Comparison of ENCODE assay signal across 1 cellular context in the genomic region with DNA sequence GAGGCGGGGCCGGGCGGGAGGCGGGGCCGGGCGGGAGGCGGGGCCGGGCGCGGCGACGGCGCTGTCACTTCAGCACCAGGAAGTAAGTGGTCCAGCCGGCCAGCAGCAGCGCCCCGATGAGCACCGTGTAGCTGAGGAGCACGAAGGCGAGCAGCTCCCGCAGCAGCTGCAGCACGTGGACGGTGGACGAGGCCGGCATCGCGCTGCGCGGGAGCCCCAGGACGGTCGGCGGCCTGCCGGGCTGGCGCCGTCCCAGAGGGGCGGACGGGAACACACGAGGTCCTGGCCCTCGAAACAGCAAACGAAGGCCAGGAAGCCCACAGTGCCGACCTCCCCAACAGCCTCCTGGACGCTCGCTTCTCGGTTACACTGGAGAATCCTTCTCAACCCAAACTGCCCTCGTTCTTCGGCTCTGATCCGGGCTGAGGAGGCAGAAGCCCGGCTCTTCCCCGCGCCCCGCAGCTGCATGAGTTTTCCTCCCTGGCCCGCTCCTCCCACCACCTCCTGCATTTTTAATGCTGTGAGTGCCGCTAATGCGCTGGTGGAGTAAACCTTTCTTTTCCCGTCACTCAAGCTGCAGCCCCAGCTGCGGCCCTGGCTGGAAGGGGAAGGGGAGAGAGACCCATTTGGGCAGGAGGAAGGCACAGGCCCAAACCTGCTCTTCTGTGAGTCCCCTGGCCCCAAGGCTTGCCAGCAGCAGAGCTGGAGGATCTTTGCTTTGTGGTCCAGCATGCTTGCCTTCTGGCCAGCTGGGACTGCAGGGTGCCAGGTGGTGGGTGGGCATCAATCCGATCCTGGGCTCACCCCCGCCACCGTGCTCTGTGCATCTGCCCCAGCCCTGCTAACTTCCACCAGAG.
TF ChIP-seq lines count a peak whose summit lies in the region.

No MANE protein-coding gene starts in this region.

TF ChIP-seq in HepG2, 621 proteins besides CTCF, POLR2A, EP300 and RAD21 (continues in another document):
- TF ChIP-seq ZEB1 (IDR thresholded peaks at IDR 0.05; ENCODE audit: insufficient replicate concordance, low read depth) (no peak), ZNF264 (CRISPR knock-in tag; IDR thresholded peaks at IDR 0.05) (peak; percentile 79; the same call in 1 of the 2 replicates), ZSCAN12 (CRISPR knock-in tag; IDR thresholded peaks at IDR 0.05) (peak; percentile 98), ATF7 (IDR thresholded peaks at IDR 0.05) (no peak), ATF7 (CRISPR knock-in tag; IDR thresholded peaks at IDR 0.05) (no peak), HDAC1 (CRISPR knock-in tag; IDR thresholded peaks at IDR 0.05) (no peak), ZMYM2 (CRISPR knock-in tag; IDR thresholded peaks at IDR 0.05) (0 out of 2 replicates have a peak, but pooled peaks have one; percentile 8), NCOA1 (CRISPR knock-in tag; IDR thresholded peaks at IDR 0.05) (peak; percentile 48; the same call in 1 of the 2 replicates), MIXL1 (CRISPR knock-in tag; IDR thresholded peaks at IDR 0.05) (peak; percentile 57; the same call in 1 of the 2 replicates), ZNF737 (CRISPR knock-in tag; IDR thresholded peaks at IDR 0.05; ENCODE audit: borderline replicate concordance) (peak; percentile 74; the same call in 1 of the 2 replicates), NFE2L2 (IDR thresholded peaks at IDR 0.05; ENCODE audit: low read length) (no peak), ZSCAN9 (CRISPR knock-in tag; IDR thresholded peaks at IDR 0.05; ENCODE audit: borderline replicate concordance) (peak; percentile 24; the same call in 1 of the 2 replicates), TSC22D2 (CRISPR knock-in tag; IDR thresholded peaks at IDR 0.05; ENCODE audit: borderline replicate concordance) (0 out of 2 replicates have a peak, but pooled peaks have one; percentile 67), ZNF552 (CRISPR knock-in tag; IDR thresholded peaks at IDR 0.05; ENCODE audit: borderline replicate concordance) (peak; percentile 92; the same call in 1 of the 2 replicates), ZNF766 (CRISPR knock-in tag; IDR thresholded peaks at IDR 0.05; ENCODE audit: borderline replicate concordance) (peak; percentile 89; the same call in 1 of the 2 replicates), CCDC6 (CRISPR knock-in tag; IDR thresholded peaks at IDR 0.05) (peak; percentile 89; the same call in 1 of the 2 replicates), NFKB2 (CRISPR knock-in tag; IDR thresholded peaks at IDR 0.05; ENCODE audit: borderline replicate concordance) (peak; percentile 94), SPEN (CRISPR knock-in tag; IDR thresholded peaks at IDR 0.05; ENCODE audit: low read depth) (peak; percentile 16; the same call in 1 of the 2 replicates), ZNF570 (CRISPR knock-in tag; IDR thresholded peaks at IDR 0.05; ENCODE audit: borderline replicate concordance) (no peak), ZNF432 (CRISPR knock-in tag; IDR thresholded peaks at IDR 0.05; ENCODE audit: borderline replicate concordance) (no peak), ZNF230 (CRISPR knock-in tag; IDR thresholded peaks at IDR 0.05) (peak; percentile 60; the same call in 1 of the 2 replicates), ZBTB8A (CRISPR knock-in tag; IDR thresholded peaks at IDR 0.05; ENCODE audit: borderline replicate concordance, low read depth) (no peak; the same call in 1 of the 2 replicates), FOXP1 (IDR thresholded peaks at IDR 0.05) (no peak), FOXP1 (CRISPR knock-in tag; IDR thresholded peaks at IDR 0.05) (no peak), ZNF546 (CRISPR knock-in tag; conservative IDR thresholded peaks at IDR 0.05) (peak; percentile 89; the same call in 1 of the 2 replicates), ZNF224 (CRISPR knock-in tag; IDR thresholded peaks at IDR 0.05) (no peak; the same call in 1 of the 2 replicates), ZNF30 (CRISPR knock-in tag; IDR thresholded peaks at IDR 0.05) (peak; percentile 96), ZFX (CRISPR knock-in tag; IDR thresholded peaks at IDR 0.05; ENCODE audit: low read depth) (peak; percentile 71), ZNF607 (CRISPR knock-in tag; IDR thresholded peaks at IDR 0.05; ENCODE audit: borderline replicate concordance) (peak; percentile 97), ZNF691 (CRISPR knock-in tag; IDR thresholded peaks at IDR 0.05; ENCODE audit: borderline replicate concordance, low read depth) (peak; percentile 98), ZBTB7A (CRISPR knock-in tag; IDR thresholded peaks at IDR 0.05) (peak; percentile 79; the same call in 1 of the 2 replicates), RBAK (CRISPR knock-in tag; IDR thresholded peaks at IDR 0.05) (no peak), NCOA2 (CRISPR knock-in tag; IDR thresholded peaks at IDR 0.05) (peak; percentile 17; the same call in 1 of the 2 replicates), ZNF280B (CRISPR knock-in tag; IDR thresholded peaks at IDR 0.05; ENCODE audit: borderline replicate concordance) (peak; percentile 75), TFE3 (CRISPR knock-in tag; IDR thresholded peaks at IDR 0.05) (peak; percentile 81; the same call in 1 of the 2 replicates)
- TF ChIP-seq, protein P1, sequence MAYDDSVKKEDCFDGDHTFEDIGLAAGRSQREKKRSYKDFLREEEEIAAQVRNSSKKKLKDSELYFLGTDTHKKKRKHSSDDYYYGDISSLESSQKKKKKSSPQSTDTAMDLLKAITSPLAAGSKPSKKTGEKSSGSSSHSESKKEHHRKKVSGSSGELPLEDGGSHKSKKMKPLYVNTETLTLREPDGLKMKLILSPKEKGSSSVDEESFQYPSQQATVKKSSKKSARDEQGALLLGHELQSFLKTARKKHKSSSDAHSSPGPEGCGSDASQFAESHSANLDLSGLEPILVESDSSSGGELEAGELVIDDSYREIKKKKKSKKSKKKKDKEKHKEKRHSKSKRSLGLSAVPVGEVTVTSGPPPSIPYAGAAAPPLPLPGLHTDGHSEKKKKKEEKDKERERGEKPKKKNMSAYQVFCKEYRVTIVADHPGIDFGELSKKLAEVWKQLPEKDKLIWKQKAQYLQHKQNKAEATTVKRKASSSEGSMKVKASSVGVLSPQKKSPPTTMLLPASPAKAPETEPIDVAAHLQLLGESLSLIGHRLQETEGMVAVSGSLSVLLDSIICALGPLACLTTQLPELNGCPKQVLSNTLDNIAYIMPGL (CRISPR knock-in tag; IDR thresholded peaks at IDR 0.05; ENCODE audit: borderline replicate concordance in 1 of 2, low read depth in 1 of 2): 0 out of 4 replicates have a peak, but pooled peaks of 1 of the 2 experiments have one; percentile 8
- TF ChIP-seq, protein P2, sequence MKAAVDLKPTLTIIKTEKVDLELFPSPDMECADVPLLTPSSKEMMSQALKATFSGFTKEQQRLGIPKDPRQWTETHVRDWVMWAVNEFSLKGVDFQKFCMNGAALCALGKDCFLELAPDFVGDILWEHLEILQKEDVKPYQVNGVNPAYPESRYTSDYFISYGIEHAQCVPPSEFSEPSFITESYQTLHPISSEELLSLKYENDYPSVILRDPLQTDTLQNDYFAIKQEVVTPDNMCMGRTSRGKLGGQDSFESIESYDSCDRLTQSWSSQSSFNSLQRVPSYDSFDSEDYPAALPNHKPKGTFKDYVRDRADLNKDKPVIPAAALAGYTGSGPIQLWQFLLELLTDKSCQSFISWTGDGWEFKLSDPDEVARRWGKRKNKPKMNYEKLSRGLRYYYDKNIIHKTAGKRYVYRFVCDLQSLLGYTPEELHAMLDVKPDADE (CRISPR knock-in tag; IDR thresholded peaks at IDR 0.05): peak; percentile 98
- TF ChIP-seq, protein P3, sequence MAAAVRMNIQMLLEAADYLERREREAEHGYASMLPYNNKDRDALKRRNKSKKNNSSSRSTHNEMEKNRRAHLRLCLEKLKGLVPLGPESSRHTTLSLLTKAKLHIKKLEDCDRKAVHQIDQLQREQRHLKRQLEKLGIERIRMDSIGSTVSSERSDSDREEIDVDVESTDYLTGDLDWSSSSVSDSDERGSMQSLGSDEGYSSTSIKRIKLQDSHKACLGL (CRISPR knock-in tag; IDR thresholded peaks at IDR 0.05): peak; percentile 95
- TF ChIP-seq, protein P4, sequence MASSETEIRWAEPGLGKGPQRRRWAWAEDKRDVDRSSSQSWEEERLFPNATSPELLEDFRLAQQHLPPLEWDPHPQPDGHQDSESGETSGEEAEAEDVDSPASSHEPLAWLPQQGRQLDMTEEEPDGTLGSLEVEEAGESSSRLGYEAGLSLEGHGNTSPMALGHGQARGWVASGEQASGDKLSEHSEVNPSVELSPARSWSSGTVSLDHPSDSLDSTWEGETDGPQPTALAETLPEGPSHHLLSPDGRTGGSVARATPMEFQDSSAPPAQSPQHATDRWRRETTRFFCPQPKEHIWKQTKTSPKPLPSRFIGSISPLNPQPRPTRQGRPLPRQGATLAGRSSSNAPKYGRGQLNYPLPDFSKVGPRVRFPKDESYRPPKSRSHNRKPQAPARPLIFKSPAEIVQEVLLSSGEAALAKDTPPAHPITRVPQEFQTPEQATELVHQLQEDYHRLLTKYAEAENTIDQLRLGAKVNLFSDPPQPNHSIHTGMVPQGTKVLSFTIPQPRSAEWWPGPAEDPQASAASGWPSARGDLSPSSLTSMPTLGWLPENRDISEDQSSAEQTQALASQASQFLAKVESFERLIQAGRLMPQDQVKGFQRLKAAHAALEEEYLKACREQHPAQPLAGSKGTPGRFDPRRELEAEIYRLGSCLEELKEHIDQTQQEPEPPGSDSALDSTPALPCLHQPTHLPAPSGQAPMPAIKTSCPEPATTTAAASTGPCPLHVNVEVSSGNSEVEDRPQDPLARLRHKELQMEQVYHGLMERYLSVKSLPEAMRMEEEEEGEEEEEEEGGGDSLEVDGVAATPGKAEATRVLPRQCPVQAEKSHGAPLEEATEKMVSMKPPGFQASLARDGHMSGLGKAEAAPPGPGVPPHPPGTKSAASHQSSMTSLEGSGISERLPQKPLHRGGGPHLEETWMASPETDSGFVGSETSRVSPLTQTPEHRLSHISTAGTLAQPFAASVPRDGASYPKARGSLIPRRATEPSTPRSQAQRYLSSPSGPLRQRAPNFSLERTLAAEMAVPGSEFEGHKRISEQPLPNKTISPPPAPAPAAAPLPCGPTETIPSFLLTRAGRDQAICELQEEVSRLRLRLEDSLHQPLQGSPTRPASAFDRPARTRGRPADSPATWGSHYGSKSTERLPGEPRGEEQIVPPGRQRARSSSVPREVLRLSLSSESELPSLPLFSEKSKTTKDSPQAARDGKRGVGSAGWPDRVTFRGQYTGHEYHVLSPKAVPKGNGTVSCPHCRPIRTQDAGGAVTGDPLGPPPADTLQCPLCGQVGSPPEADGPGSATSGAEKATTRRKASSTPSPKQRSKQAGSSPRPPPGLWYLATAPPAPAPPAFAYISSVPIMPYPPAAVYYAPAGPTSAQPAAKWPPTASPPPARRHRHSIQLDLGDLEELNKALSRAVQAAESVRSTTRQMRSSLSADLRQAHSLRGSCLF (CRISPR knock-in tag; IDR thresholded peaks at IDR 0.05; ENCODE audit: borderline replicate concordance): peak; percentile 85; the same call in 1 of the 2 replicates
